Comparison of ENCODE assay signal across 23 cellular contexts in genomic region chr22:17072877-17073276, GRCh38.
"Had no signal": no experiment of that assay in that cellular context is flagged by ENCODE, and none has a peak within 500 bp of the region (broad histone marks: within the 10 kb centered on the region; RNA-seq: fewer than 3 reads in every experiment).

No MANE protein-coding gene starts in this region.

- H3K9me3 ChIP-seq: colonic mucosa, esophagus muscularis mucosa, esophagus squamous epithelium, gastrocnemius medialis, gastroesophageal sphincter had no signal

- H3K36me3 ChIP-seq: colonic mucosa, esophagus muscularis mucosa, esophagus squamous epithelium, gastrocnemius medialis, gastroesophageal sphincter, heart left ventricle, heart right ventricle had no signal

- H3K27me3 ChIP-seq: colonic mucosa, dorsolateral prefrontal cortex, gastrocnemius medialis, heart left ventricle had no signal

- H3K4me1 ChIP-seq: colonic mucosa had no signal

- H3K27ac ChIP-seq: colonic mucosa, coronary artery, dorsolateral prefrontal cortex, epithelial cell of prostate, esophagus muscularis mucosa, esophagus squamous epithelium, gastrocnemius medialis, gastroesophageal sphincter, heart left ventricle, heart right ventricle had no signal

- ATAC-seq: effector memory CD8-positive, alpha-beta T cell; esophagus mucosa; gastrocnemius medialis; gastroesophageal sphincter; heart left ventricle; heart right ventricle had no signal

- H3K4me3 ChIP-seq: colonic mucosa, coronary artery, dorsolateral prefrontal cortex, esophagus muscularis mucosa, esophagus squamous epithelium, gastrocnemius medialis, gastroesophageal sphincter, heart left ventricle, heart right ventricle had no signal

- DNase-seq: colonic mucosa; cortex of kidney; dermis blood vessel endothelial cell; dorsolateral prefrontal cortex; effector CD4-positive, alpha-beta T cell; effector CD8-positive, alpha-beta T cell; effector memory CD4-positive, alpha-beta T cell; effector memory CD8-positive, alpha-beta T cell; endodermal cell; erythroblast; esophagus squamous epithelium; foreskin fibroblast; foreskin melanocyte; gastrocnemius medialis; glutamatergic neuron; head of caudate nucleus; heart left ventricle; heart right ventricle had no signal
